Comparison of ENCODE assay signal across 8 cellular contexts in the genomic region with DNA sequence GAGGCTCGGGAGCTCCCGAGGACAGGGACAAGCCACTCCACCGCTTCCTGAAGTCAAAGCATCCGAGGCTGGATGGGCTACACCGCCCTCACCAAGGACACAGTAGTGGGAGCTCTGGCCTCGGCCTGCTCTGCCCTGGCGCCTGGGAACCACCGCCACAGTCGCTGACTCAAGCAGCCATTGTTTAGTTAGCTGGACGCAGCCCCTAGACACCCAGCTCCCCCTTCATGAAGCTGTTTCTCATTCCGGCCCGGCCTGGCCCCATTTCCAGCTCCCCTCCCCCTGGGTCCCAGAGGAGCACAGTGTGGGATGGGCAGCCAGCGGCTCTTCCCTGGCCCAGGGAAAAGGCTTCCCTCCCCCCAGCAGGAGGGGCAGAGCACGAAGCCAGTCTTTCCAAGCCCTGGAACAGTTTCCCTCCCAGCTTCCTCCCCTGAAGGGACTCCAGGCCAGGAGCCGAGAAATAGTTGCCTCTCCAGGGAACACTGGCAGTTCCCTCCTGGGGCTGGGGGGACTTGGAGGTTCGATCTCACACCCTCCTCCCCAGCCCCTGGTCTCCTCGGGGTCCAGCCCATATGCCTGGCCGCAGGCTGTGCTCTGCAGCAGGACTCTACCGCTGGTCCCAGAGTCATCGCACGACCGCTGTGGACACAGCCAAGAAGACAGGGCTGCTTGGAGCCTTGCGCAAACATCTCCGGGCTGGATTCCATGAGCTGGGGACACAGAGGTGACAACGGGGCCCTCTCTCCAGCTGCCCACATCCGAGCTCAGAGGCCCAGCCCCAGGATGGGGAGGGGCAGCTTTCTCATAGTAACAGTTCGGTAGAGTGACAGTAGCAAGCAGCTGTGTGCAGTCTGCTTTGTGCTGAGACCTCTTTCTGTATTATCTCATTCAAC. TPM values are rescaled to one million over a fixed set of nuclear protein-coding genes. Genes with fewer than 3 reads are reported as not detected.
DNase-seq lines count a peak whose midpoint lies in the region; FAIRE-seq and TF ChIP-seq lines count a peak whose summit lies in the region.

No MANE protein-coding gene starts in this region.

- H3K27ac ChIP-seq in AG04450 (ENCODE audit: low read depth, low read length) (peak overlapping the region; percentile 94), HUES48 (ENCODE audit: low read depth, low read length) (peak overlapping the region; percentile 56), kidney (ENCODE audit: low read depth in 2 of 2, low read length in 2 of 2) (peak overlapping the region; percentile 59 to 91), stomach (peak overlapping the region; percentile 62 to 88 (median 81))

- intact Hi-C loops in kidney (cut with DNase I) (no loop called here), stomach (cut with DNase I; ENCODE audit: low total_unique reads) (no loop called here)

- peak; percentile 77 for DNase-seq in AG04450 (ENCODE audit: low read depth, low spot score)
- DNase-seq in brain pericyte (ENCODE audit: low read depth, low spot score): peak; percentile 98
- DNase-seq in kidney: peak; percentile 97
- no peak for DNase-seq in stomach
- DNase-seq in stimulated activated CD4-positive, alpha-beta T cell treated with anti-CD3 and anti-CD28 coated beads, Interleukin-4, amount 100 ng/mL, for 24 hours: no peak
- no peak for DNase-seq in LoVo (ENCODE audit: low spot score)
- no peak for DNase-seq in NCI-H524 treated with DMSO at 0.1 percent for 48 hours (lab: John Stamatoyannopoulos, UW)

- H3K4me1 ChIP-seq in HUES48 (ENCODE audit: control insufficient read depth, insufficient read depth, low read length) (peaks cover 67% of the 10 kb centered on the region), kidney (ENCODE audit: control insufficient read depth in 1 of 2, insufficient read depth in 1 of 2, low read depth in 1 of 2, low read length in 2 of 2) (peaks cover 31 to 77% of the 10 kb centered on the region in 2 donors), stomach (peaks cover 80 to 99% (median 90%) of the 10 kb centered on the region in 4 donors)

- POLR2A ChIA-PET in AG04450 (lab: Yijun Ruan, JAX): interaction anchor here (0.6 to 2.9 kb wide), 9 partner anchors 9 to 320 kb away, joined by 3 to 18 read pairs (median 5); partner anchors contain the start of genes IFT122, MBD4 and PLXND1

- WGBS in stomach, 5 donors: 36 to 61% (median 54%) methylated on average over 21 to 27 of the region's 27 CpGs

- H3K36me3 ChIP-seq in HUES48 (ENCODE audit: control insufficient read depth, insufficient read depth, low read length) (no peaks in the 10 kb centered on the region), kidney (ENCODE audit: control insufficient read depth in 1 of 2, insufficient read depth in 2 of 2, low read length in 2 of 2) (no peaks in the 10 kb centered on the region), stomach (no peaks in the 10 kb centered on the region)

- no peak overlapping the region for H3K9ac ChIP-seq in HUES48 (ENCODE audit: low read depth, low read length)
- peak overlapping the region in 1 of 2 donors; percentile 51 for H3K9ac ChIP-seq in kidney (ENCODE audit: low read length in 2 of 2)

- peak overlapping the region; percentile 10; the same call in 1 of the 2 replicates for H3K4me3 ChIP-seq in AG04450 (ENCODE audit: low read depth, low read length)
- H3K4me3 ChIP-seq in HUES48 (ENCODE audit: low read depth, low read length): no peak overlapping the region
- peak overlapping the region in 1 of 2 donors; percentile 29 for H3K4me3 ChIP-seq in kidney (ENCODE audit: low read length in 2 of 2)
- H3K4me3 ChIP-seq in stomach: peak overlapping the region in 2 of 4 donors; percentile 6 to 15

- CTCF ChIA-PET in AG04450 (lab: Charles Lee): interaction anchor here (0.7 to 2.0 kb wide), 3 partner anchors 9 to 213 kb away, joined by 3 to 11 read pairs (median 3); no protein-coding TSS in a partner anchor

- H3K9me3 ChIP-seq in AG04450 (ENCODE audit: control insufficient read depth, insufficient read depth, low read length) (no peaks in the 10 kb centered on the region; the same call in 1 of the 2 replicates), HUES48 (ENCODE audit: control insufficient read depth, insufficient read depth, low read length) (no peaks in the 10 kb centered on the region), kidney (ENCODE audit: control insufficient read depth in 1 of 2, low read length in 2 of 2) (no peaks in the 10 kb centered on the region), stomach (no peaks in the 10 kb centered on the region)

- no peak for TF ChIP-seq CTCF in AG04450 (IDR thresholded peaks at IDR 0.05; ENCODE audit: low read depth, low read length)
- TF ChIP-seq CTCF in kidney (IDR thresholded peaks at IDR 0.05; ENCODE audit: borderline replicate concordance, extremely low read depth, insufficient read depth): no peak
- no peak for TF ChIP-seq CTCF in stomach (IDR thresholded peaks at IDR 0.05)

- no peak for TF ChIP-seq EP300 in stomach (IDR thresholded peaks at IDR 0.05)

- H3K27me3 ChIP-seq in AG04450 (ENCODE audit: control insufficient read depth, insufficient read depth, low read length): no peaks in the 10 kb centered on the region
- no peaks in the 10 kb centered on the region for H3K27me3 ChIP-seq in HUES48 (ENCODE audit: control insufficient read depth, insufficient read depth, low read length)
- no peaks in the 10 kb centered on the region for H3K27me3 ChIP-seq in stomach

- no peak for TF ChIP-seq POLR2A in stomach (IDR thresholded peaks at IDR 0.05)

- FAIRE-seq in kidney (lab: Jason Lieb, UNC): no peak

RNA-seq across cellular contexts. Expression of gene PLXND1, which starts 10.0 kb away (rescaled TPM):
- polyA plus RNA-seq in AG04450 (2011; rRNA removed) (37.1 and 47.7 TPM in 2 replicates), kidney (ENCODE audit: insufficient read depth, low read depth, low replicate concordance) (67.0 TPM), stomach (10 to 100 TPM; 22.6 to 44.7 (median 32.0) TPM)
- polyA minus RNA-seq in AG04450 (2011; rRNA and poly(A)+ RNA removed): 40.1 and 54.9 TPM in 2 replicates
- total RNA-seq in kidney (152 TPM), stomach (100 to 1,000 TPM in 2 of 5 donors, 10 to 100 TPM in 3; 53.1 to 251 (median 65.2) TPM)

RNA-seq across cellular contexts. Expression of gene H1-8, which starts 53.5 kb away (rescaled TPM):
- polyA plus RNA-seq in AG04450 (2011; rRNA removed) (not detected in 2 replicates), kidney (ENCODE audit: insufficient read depth, low read depth, low replicate concordance) (not detected), stomach (not detected)
- not detected in 2 replicates for polyA minus RNA-seq in AG04450 (2011; rRNA and poly(A)+ RNA removed)
- total RNA-seq in kidney (not detected), stomach (not detected)

Comparison
In these comparisons a context has a peak if more than half of its experiments do, and no peak if none do; other contexts are left out.
1. DNase-seq: peak in AG04450 (single experiment), brain pericyte (single experiment) and kidney (single experiment); none in stomach (single experiment), stimulated activated CD4-positive, alpha-beta T cell treated with anti-CD3 and anti-CD28 coated beads, Interleukin-4, amount 100 ng/mL, for 24 hours (single experiment), LoVo (single experiment) and NCI-H524 treated with DMSO at 0.1 percent for 48 hours (single experiment).
2. Peak in every context shown above with its lines, with median percentiles within 50 percentile points of each other: H3K27ac ChIP-seq.